7 cellular contexts compared by ENCODE assay signal in the genomic region with DNA sequence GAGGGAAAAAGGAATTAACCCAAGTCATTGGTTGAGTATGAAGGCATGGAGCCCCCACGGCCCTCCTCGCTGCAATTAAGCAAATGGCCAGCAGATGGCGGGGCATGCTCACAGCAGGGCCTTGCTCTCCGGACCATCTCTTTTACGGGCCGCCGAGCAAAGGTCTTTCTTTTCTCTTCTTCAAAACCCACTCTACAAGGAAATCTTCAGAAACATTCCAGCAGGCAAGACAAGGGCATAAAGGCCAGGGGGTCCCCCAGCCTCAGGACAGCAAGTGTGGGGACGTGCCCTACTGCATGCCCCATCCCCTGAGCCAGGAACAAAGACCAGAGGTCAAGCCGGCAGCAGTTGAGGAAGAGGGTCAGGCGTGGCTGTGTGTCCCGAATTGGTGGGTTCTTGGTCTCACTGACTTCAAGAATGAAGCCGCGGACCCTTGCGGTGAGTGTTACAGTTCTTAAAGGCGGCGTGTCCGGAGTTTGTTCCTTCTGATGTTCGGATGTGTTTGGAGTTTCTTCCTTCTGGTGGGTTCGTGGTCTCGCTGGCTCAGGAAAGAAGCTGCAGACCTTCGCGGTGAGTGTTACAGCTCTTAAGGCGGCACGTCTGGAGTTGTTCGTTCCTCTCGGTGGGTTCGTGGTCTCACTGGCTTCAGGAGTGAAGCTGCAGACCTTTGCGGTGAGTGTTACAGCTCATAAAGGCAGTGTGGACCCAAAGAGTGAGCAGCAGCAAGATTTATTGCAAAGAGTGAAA. TPM values are rescaled to one million over a fixed set of nuclear protein-coding genes. Genes with fewer than 3 reads are reported as not detected.
A peak's percentile ranks its signal among the peaks of the same experiment; 100 is the strongest.
DNase-seq lines count a peak whose midpoint lies in the region; ATAC-seq, FAIRE-seq and TF ChIP-seq lines count a peak whose summit lies in the region.
"Not testable (repeated sequence)": the region's sequence is repeated elsewhere in the genome, so short reads cannot be mapped to it uniquely, and the experiment has no call there.

No MANE protein-coding gene starts in this region.

- WGBS in mammary epithelial cell (ENCODE audit: low coverage, missing lambda C conversion rate): 34% methylated on average over 18 of the region's 28 CpGs
- 13 to 26% (median 18%) methylated on average over 25 to 28 of the region's 28 CpGs for WGBS in small intestine, 3 donors

- H2AFZ ChIP-seq in mammary epithelial cell (ENCODE audit: low read depth, low read length): peak overlapping the region; percentile 88

- not testable (repeated sequence) for H3K79me2 ChIP-seq in mammary epithelial cell (ENCODE audit: insufficient read depth, low read length)

- not testable (repeated sequence) for H3K9me3 ChIP-seq in mammary epithelial cell (replicated peaks; ENCODE audit: insufficient read depth, low read length); small intestine (ENCODE audit: control insufficient read depth, low read depth)

- ATAC-seq in GM18498 (IDR thresholded peaks at IDR 0.05; ENCODE audit: unreplicated experiment) (peak; percentile 88), HG03280 (IDR thresholded peaks at IDR 0.05; ENCODE audit: unreplicated experiment) (peak; percentile 76)
- peak; percentile 86 to 90 for ATAC-seq in activated CD4-positive, CD25-positive, alpha-beta regulatory T cell treated with anti-CD3 and anti-CD28 coated beads, Interleukin-2, amount 50 U/mL, for 24 hours

- intact Hi-C loops in mammary epithelial cell (cut with micrococcal nuclease): loop anchor here (1.0 to 10.0 kb wide), 7 partner anchors 108 to 766 kb away; partner anchors contain the start of gene LPIN3

- H3K4me3 ChIP-seq in mammary epithelial cell (replicated peaks in 1 of 3; ENCODE audit: insufficient read depth in 1 of 3, low read depth in 2 of 3, low read length in 3 of 3) (peak overlapping the region; percentile 13 to 46 (median 36)), small intestine (ENCODE audit: low read depth in 1 of 2, low read length in 2 of 2) (peak overlapping the region in 1 of 2 donors; percentile 21)

- BruUV-seq in mammary epithelial cell (replicated peaks; lab: Mats Ljungman, UMichigan): not testable (repeated sequence)

- H3K27me3 ChIP-seq in mammary epithelial cell (ENCODE audit: insufficient read depth, low read length); small intestine (ENCODE audit: control insufficient read depth in 2 of 2, insufficient read depth in 2 of 2, low read length in 2 of 2): not testable (repeated sequence)

- peak overlapping the region; percentile 73 for H3K4me2 ChIP-seq in mammary epithelial cell (ENCODE audit: insufficient read depth, low read depth, low read length)

- not testable (repeated sequence) for H3K4me1 ChIP-seq in mammary epithelial cell (ENCODE audit: insufficient read depth, low read length); small intestine (ENCODE audit: control insufficient read depth in 2 of 2, insufficient read depth in 1 of 2, low read depth in 1 of 2, low read length in 1 of 2)

- not testable (repeated sequence) for H3K9ac ChIP-seq in mammary epithelial cell (ENCODE audit: insufficient read depth, low read length)

- not testable (repeated sequence) for H3K27ac ChIP-seq in mammary epithelial cell (ENCODE audit: insufficient read depth, low read depth, low read length); small intestine (ENCODE audit: low read depth in 1 of 2, low read length in 1 of 2)

- in situ Hi-C loops in mammary epithelial cell (cut with MboI; ENCODE audit: low sequenced_read_pairs in 2 of 2): not testable (repeated sequence)

- not testable (repeated sequence) for H3K36me3 ChIP-seq in mammary epithelial cell (ENCODE audit: insufficient read depth, low read length); small intestine (ENCODE audit: control insufficient read depth in 2 of 2, insufficient read depth in 2 of 2, low read length in 2 of 2)

- CTCF ChIA-PET in mammary epithelial cell (lab: Charles Lee; ENCODE audit: low non-redundant PET): not testable (repeated sequence)

- peak; percentile 97 to 98 for TF ChIP-seq CTCF in mammary epithelial cell (conservative IDR thresholded peaks at IDR 0.05 in 1 of 2, IDR thresholded peaks at IDR 0.05 in 1 of 2; ENCODE audit: extremely low read depth in 1 of 2, insufficient read depth in 1 of 2, low read depth in 1 of 2, low read length in 2 of 2)

- DNase-seq in NCI-H345 treated with DMSO at 0.1 percent for 48 hours (lab: John Stamatoyannopoulos, UW; ENCODE audit: unreplicated experiment): peak; percentile 51
- DNase-seq in mammary epithelial cell: peak; percentile 46
- DNase-seq in inferior parietal cortex (ENCODE audit: extremely low spot score): peak; percentile 87
- peak; percentile 72 for DNase-seq in small intestine

- FAIRE-seq in small intestine (lab: Jason Lieb, UNC): not testable (repeated sequence)

- dilution Hi-C loops in mammary epithelial cell (cut with HindIII; ENCODE audit: low sequenced_read_pairs): not testable (repeated sequence)

- not testable (repeated sequence) for H4K20me1 ChIP-seq in mammary epithelial cell (ENCODE audit: insufficient read depth, low read length)

RNA-seq across cellular contexts. Expression of gene TOP1, which starts 59.6 kb away (rescaled TPM):
- 10 to 100 TPM; 13.2 to 92.0 TPM for total RNA-seq in mammary epithelial cell
- polyA plus RNA-seq in mammary epithelial cell: 10.6 TPM
- polyA minus RNA-seq in mammary epithelial cell: 21.7 TPM
- polyA plus RNA-seq in small intestine: 10 to 100 TPM; 46.2 to 72.4 (median 67.1) TPM
